In the genomic region with DNA sequence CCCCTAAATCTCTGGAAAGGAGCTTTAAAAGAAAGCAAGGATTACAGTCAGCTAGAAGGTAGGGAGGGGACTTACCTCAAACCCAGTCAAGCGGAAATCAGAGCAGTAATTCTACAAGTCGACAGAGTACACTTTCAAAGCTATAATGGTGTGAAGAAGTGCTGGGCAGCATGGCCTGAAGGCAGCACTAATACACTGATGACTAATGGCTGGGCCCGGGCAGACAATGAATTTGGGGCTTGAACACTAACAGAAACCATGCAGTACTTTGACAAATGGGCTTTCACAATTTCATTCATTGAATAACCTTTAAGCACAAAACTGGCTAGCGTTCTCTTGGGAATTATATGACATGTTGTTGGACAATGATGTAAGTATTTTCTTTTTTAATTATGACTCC, we compare ENCODE assay signal across 11 cellular contexts. TPM values are rescaled to one million over a fixed set of nuclear protein-coding genes. Genes with fewer than 3 reads are reported as not detected.
DNase-seq lines count a peak whose midpoint lies in the region; FAIRE-seq and TF ChIP-seq lines count a peak whose summit lies in the region.
"Had no signal": no experiment of that assay in that cellular context is flagged by ENCODE, and none has a peak within 500 bp of the region (broad histone marks: within the 10 kb centered on the region; RNA-seq: fewer than 3 reads in every experiment).

No MANE protein-coding gene starts in this region.

- CTCF ChIA-PET in HEK293T (lab: Yijun Ruan, JAX), result interaction anchor here (1.0 kb wide), 1 partner anchor 40 kb away, joined by 3 read pairs; no protein-coding TSS in a partner anchor
- CTCF ChIA-PET in activated CD4-positive, alpha-beta memory T cell treated with anti-CD3 and anti-CD28 coated beads, Interleukin-2, amount 10 ng/mL, durations not matched to agents 7 days and 5 days (lab: Charles Lee), result no interaction called here

- H3K27ac ChIP-seq in astrocyte (ENCODE audit: low read depth, low read length) (no peak overlapping the region), suprapubic skin (peak overlapping the region; percentile 22)

- H3K4me2 ChIP-seq in astrocyte (ENCODE audit: low read length), result peak overlapping the region; percentile 95

- H3K27me3 ChIP-seq in astrocyte (ENCODE audit: insufficient read depth, low read length) (no peaks in the 10 kb centered on the region), suprapubic skin (no peaks in the 10 kb centered on the region)

- no peak for TF ChIP-seq EP300 in suprapubic skin (IDR thresholded peaks at IDR 0.05)

- WGBS in suprapubic skin, result 30% methylated on average over 4 of the region's 4 CpGs

- POLR2A ChIA-PET in HEK293T (lab: Yijun Ruan, JAX), result interaction anchor here (1.1 kb wide), 1 partner anchor 39 kb away, joined by 3 read pairs; no protein-coding TSS in a partner anchor
- POLR2A ChIA-PET in activated CD4-positive, alpha-beta memory T cell treated with anti-CD3 and anti-CD28 coated beads, Interleukin-2, amount 10 ng/mL, durations not matched to agents 7 days and 5 days (lab: Charles Lee), result no interaction called here

- DNase-seq in HEK293T (ENCODE audit: extremely low spot score), result no peak
- DNase-seq in astrocyte (ENCODE audit: low read depth), result peak; percentile 65
- peak; percentile 81 for DNase-seq in iris pigment epithelial cell (ENCODE audit: low read depth)
- peak in 1 of 2 donors; percentile 80 for DNase-seq in suprapubic skin (ENCODE audit: low spot score in 2 of 2)
- DNase-seq in NCI-H2081 treated with DMSO at 0.1 percent for 48 hours (lab: John Stamatoyannopoulos, UW), result no peak
- no peak for DNase-seq in activated T-cell treated with anti-CD3 and anti-CD28 coated beads, Interleukin-2, amount 50 U/mL, for 1 hour
- DNase-seq in activated CD4-positive, alpha-beta memory T cell treated with anti-CD3 and anti-CD28 coated beads, Interleukin-2, amount 10 ng/mL, durations not matched to agents 7 days and 5 days, result no peak
- no peak for DNase-seq in GDM1 (lab: John Stamatoyannopoulos, UW)
- DNase-seq: activated naive CD4-positive, alpha-beta T cell; dermis blood vessel endothelial cell; DMS53 had no signal

- H3K79me2 ChIP-seq in astrocyte (ENCODE audit: insufficient read depth, low read length), result peaks cover 81% of the 10 kb centered on the region

- H2AFZ ChIP-seq in astrocyte (ENCODE audit: low read depth, low read length), result no peak overlapping the region

- TF ChIP-seq POLR2A in suprapubic skin (IDR thresholded peaks at IDR 0.05), result no peak

- H3K36me3 ChIP-seq in astrocyte (ENCODE audit: insufficient read depth, low read length) (no peaks in the 10 kb centered on the region), suprapubic skin (no peaks in the 10 kb centered on the region)

- H3K4me1 Mint-ChIP-seq in astrocyte (ENCODE audit: low read depth, unreplicated experiment), result peaks cover 61% of the 10 kb centered on the region
- peaks cover 3% of the 10 kb centered on the region for H3K4me1 Mint-ChIP-seq in activated CD4-positive, alpha-beta memory T cell treated with anti-CD3 and anti-CD28 coated beads, Interleukin-2, amount 10 ng/mL, durations not matched to agents 7 days and 5 days

- H3K36me3 Mint-ChIP-seq in astrocyte (ENCODE audit: low read depth, unreplicated experiment), result no peaks in the 10 kb centered on the region
- H3K36me3 Mint-ChIP-seq in activated CD4-positive, alpha-beta memory T cell treated with anti-CD3 and anti-CD28 coated beads, Interleukin-2, amount 10 ng/mL, durations not matched to agents 7 days and 5 days (ENCODE audit: low read depth), result peaks cover 2% of the 10 kb centered on the region

- H3K4me3 Mint-ChIP-seq in astrocyte (ENCODE audit: unreplicated experiment), result peak overlapping the region; percentile 29
- H3K4me3 Mint-ChIP-seq in activated CD4-positive, alpha-beta memory T cell treated with anti-CD3 and anti-CD28 coated beads, Interleukin-2, amount 10 ng/mL, durations not matched to agents 7 days and 5 days, result no peak overlapping the region

- no peak overlapping the region for H3K9ac ChIP-seq in astrocyte (ENCODE audit: low read length)

- peaks cover 14% of the 10 kb centered on the region for H4K20me1 ChIP-seq in astrocyte (ENCODE audit: insufficient read depth, low read length)

- H3K9me3 ChIP-seq in astrocyte (ENCODE audit: insufficient read depth, low read depth, low read length), result no peaks in the 10 kb centered on the region
- H3K9me3 ChIP-seq in suprapubic skin, result no peaks in the 10 kb centered on the region

- peaks cover 33% of the 10 kb centered on the region for H3K4me1 ChIP-seq in astrocyte (ENCODE audit: insufficient read depth, low read length)
- peaks cover 76% of the 10 kb centered on the region for H3K4me1 ChIP-seq in suprapubic skin

- TF ChIP-seq CTCF in astrocyte (IDR thresholded peaks at IDR 0.05; ENCODE audit: insufficient read depth, low read depth, low read length) (no peak), suprapubic skin (IDR thresholded peaks at IDR 0.05) (no peak)

- peak; percentile 52 for FAIRE-seq in astrocyte (lab: Jason Lieb, UNC)

- no peaks in the 10 kb centered on the region for H3K9me3 Mint-ChIP-seq in astrocyte (ENCODE audit: unreplicated experiment)
- no peaks in the 10 kb centered on the region for H3K9me3 Mint-ChIP-seq in activated CD4-positive, alpha-beta memory T cell treated with anti-CD3 and anti-CD28 coated beads, Interleukin-2, amount 10 ng/mL, durations not matched to agents 7 days and 5 days

- no peaks in the 10 kb centered on the region for H3K27me3 Mint-ChIP-seq in astrocyte (ENCODE audit: low read depth, unreplicated experiment)
- peaks cover 66% of the 10 kb centered on the region for H3K27me3 Mint-ChIP-seq in activated CD4-positive, alpha-beta memory T cell treated with anti-CD3 and anti-CD28 coated beads, Interleukin-2, amount 10 ng/mL, durations not matched to agents 7 days and 5 days

- H3K27ac Mint-ChIP-seq in astrocyte (ENCODE audit: unreplicated experiment), result peak overlapping the region; percentile 16
- no peak overlapping the region for H3K27ac Mint-ChIP-seq in activated CD4-positive, alpha-beta memory T cell treated with anti-CD3 and anti-CD28 coated beads, Interleukin-2, amount 10 ng/mL, durations not matched to agents 7 days and 5 days

- no peak overlapping the region for H3K4me3 ChIP-seq in astrocyte (ENCODE audit: insufficient read depth, low read depth, low read length)
- no peak overlapping the region for H3K4me3 ChIP-seq in suprapubic skin

TF ChIP-seq in HEK293T, 16 proteins besides CTCF, POLR2A, EP300 and RAD21:
- TF ChIP-seq SUZ12 (IDR thresholded peaks at IDR 0.05) (no peak), ARNT (IDR thresholded peaks at IDR 0.05) (no peak), BHLHE40 (IDR thresholded peaks at IDR 0.05; ENCODE audit: borderline replicate concordance) (no peak), L3MBTL2 (conservative IDR thresholded peaks at IDR 0.05) (no peak), FOXK2 (IDR thresholded peaks at IDR 0.05) (no peak)
- TF ChIP-seq, protein P1, sequence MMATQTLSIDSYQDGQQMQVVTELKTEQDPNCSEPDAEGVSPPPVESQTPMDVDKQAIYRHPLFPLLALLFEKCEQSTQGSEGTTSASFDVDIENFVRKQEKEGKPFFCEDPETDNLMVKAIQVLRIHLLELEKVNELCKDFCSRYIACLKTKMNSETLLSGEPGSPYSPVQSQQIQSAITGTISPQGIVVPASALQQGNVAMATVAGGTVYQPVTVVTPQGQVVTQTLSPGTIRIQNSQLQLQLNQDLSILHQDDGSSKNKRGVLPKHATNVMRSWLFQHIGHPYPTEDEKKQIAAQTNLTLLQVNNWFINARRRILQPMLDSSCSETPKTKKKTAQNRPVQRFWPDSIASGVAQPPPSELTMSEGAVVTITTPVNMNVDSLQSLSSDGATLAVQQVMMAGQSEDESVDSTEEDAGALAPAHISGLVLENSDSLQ (IDR thresholded peaks at IDR 0.05), result peak; percentile 38

RNA-seq across cellular contexts. Expression of a gene that starts 4.7 kb away (rescaled TPM):
- 22.1 and 27.7 TPM in 2 replicates for total RNA-seq in astrocyte
- total RNA-seq in suprapubic skin, result 10 to 100 TPM; 23.1 to 41.3 (median 24.6) TPM
- total RNA-seq in activated CD4-positive, alpha-beta memory T cell treated with anti-CD3 and anti-CD28 coated beads, Interleukin-2, amount 10 ng/mL, durations not matched to agents 7 days and 5 days, result not detected

Comparison
In these comparisons a context has a peak if more than half of its experiments do, and no peak if none do; other contexts are left out.
1. DNase-seq: peak in astrocyte (single experiment) and iris pigment epithelial cell (single experiment); none in HEK293T (single experiment), NCI-H2081 treated with DMSO at 0.1 percent for 48 hours (single experiment), activated T-cell treated with anti-CD3 and anti-CD28 coated beads, Interleukin-2, amount 50 U/mL, for 1 hour (single experiment), activated CD4-positive, alpha-beta memory T cell treated with anti-CD3 and anti-CD28 coated beads, Interleukin-2, amount 10 ng/mL, durations not matched to agents 7 days and 5 days (single experiment) and GDM1 (single experiment).
2. RNA of a gene that starts 4.7 kb away (total RNA-seq): 22.1 to 27.7 TPM in astrocyte and 23.1 to 41.3 TPM in suprapubic skin; not detected in activated CD4-positive, alpha-beta memory T cell treated with anti-CD3 and anti-CD28 coated beads, Interleukin-2, amount 10 ng/mL, durations not matched to agents 7 days and 5 days; every median in the first group is over 10 times any median in the second.